In the genomic region with DNA sequence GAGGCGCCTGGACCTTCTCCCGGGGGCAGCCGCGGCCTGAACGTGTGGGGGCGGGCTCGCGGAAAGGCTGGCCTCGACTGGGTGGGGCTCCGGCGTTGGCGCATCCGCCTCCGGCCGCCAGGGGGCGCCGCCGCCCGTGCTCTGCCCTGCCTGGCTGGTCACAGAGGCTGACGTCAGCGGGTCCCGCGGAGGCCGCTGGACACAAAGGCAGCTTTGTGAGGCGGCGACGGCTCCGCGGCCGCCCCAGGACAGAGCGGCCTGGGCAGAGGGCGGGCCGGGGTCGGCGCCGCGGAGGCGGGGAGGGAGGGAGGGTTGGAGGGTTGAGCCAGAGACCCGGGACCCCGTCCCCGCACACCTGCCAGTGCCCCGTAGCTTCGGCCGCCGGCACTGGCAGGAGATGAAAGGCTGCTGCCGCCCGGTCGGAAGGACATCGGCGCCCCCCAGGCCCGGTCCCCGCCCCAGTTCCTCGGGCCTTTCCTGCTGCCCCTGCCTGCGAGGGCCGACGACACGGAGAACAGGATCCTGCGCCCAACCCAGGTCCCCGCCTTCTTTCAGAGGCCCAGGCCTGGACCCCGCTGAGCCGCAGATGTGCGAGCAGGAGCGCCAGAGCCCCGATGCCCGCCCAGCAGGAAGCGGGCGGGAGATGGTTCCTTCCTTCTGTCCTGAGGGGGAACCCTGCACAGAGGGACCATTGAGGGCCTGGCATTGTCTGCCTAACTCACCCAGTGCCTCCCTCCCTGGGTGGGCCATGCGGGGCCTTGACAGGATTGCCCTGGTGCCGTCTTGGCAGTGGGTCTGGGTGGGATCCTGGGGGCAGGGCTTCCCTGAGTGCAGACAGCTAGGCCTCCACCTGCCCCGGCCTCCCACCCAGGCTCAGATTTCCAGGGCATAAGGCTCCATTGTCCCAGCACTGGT, we compare ENCODE assay signal across 8 cellular contexts. TPM values are rescaled to one million over a fixed set of nuclear protein-coding genes. Genes with fewer than 3 reads are reported as not detected.
A peak's percentile ranks its signal among the peaks of the same experiment; 100 is the strongest.
DNase-seq lines count a peak whose midpoint lies in the region; ATAC-seq and FAIRE-seq lines count a peak whose summit lies in the region.

No MANE protein-coding gene starts in this region.

- H3K4me1 Mint-ChIP-seq in naive thymus-derived CD8-positive, alpha-beta T cell, result peaks cover 2 to 14% (median 10%) of the 10 kb centered on the region in 4 donors
- peaks cover 10 to 28% of the 10 kb centered on the region in 2 donors for H3K4me1 Mint-ChIP-seq in stimulated activated naive B cell treated with anti-CD40 and anti-IgM and Interleukin-4, amounts not matched to agents 10 μg/mL and 1 μg/mL and 100 μg/mL, for 72 hours

- FAIRE-seq in RCC 7860 (lab: Jason Lieb, UNC), result no peak

- peak overlapping the region in 8 of 10 donors; percentile 39 to 93 (median 87) for H3K27ac Mint-ChIP-seq in naive thymus-derived CD8-positive, alpha-beta T cell
- peak overlapping the region; percentile 96 for H3K27ac Mint-ChIP-seq in stimulated activated naive B cell treated with anti-CD40 and anti-IgM and Interleukin-4, amounts not matched to agents 10 μg/mL and 1 μg/mL and 100 μg/mL, for 72 hours

- no peaks in the 10 kb centered on the region for H3K9me3 Mint-ChIP-seq in naive thymus-derived CD8-positive, alpha-beta T cell
- no peaks in the 10 kb centered on the region for H3K9me3 Mint-ChIP-seq in stimulated activated naive B cell treated with anti-CD40 and anti-IgM and Interleukin-4, amounts not matched to agents 10 μg/mL and 1 μg/mL and 100 μg/mL, for 72 hours

- H3K36me3 Mint-ChIP-seq in naive thymus-derived CD8-positive, alpha-beta T cell, result peaks cover 0 to 27% (median 3%) of the 10 kb centered on the region in 3 donors
- peaks cover 22 to 32% of the 10 kb centered on the region in 2 donors for H3K36me3 Mint-ChIP-seq in stimulated activated naive B cell treated with anti-CD40 and anti-IgM and Interleukin-4, amounts not matched to agents 10 μg/mL and 1 μg/mL and 100 μg/mL, for 72 hours

- peak; percentile 89 for ATAC-seq in GM19438 (IDR thresholded peaks at IDR 0.05; ENCODE audit: low read depth, unreplicated experiment)
- ATAC-seq in naive thymus-derived CD8-positive, alpha-beta T cell, result peak; percentile 94 to 95
- peak; percentile 95 to 96 for ATAC-seq in stimulated activated naive B cell treated with anti-CD40 and anti-IgM and Interleukin-4, amounts not matched to agents 10 μg/mL and 1 μg/mL and 100 μg/mL, for 72 hours (replicated peaks)

- DNase-seq in COLO829 (ENCODE audit: low spot score), result peak; percentile 96
- peak; percentile 91 for DNase-seq in HT1080 (ENCODE audit: low read depth)
- DNase-seq in RCC 7860 (ENCODE audit: low spot score), result peak; percentile 74
- peak; percentile 59 to 78 for DNase-seq in activated T-helper 1 cell treated with anti-CD3 and anti-CD28 coated beads, Interleukin-2, amount 50 U/mL, for 16 hours (ENCODE audit: low read depth in 1 of 2, low spot score in 1 of 2)
- DNase-seq in fibroblast of gingiva (ENCODE audit: low read depth), result peak; percentile 88
- peak; percentile 65 to 87 (median 81) for DNase-seq in naive thymus-derived CD8-positive, alpha-beta T cell
- DNase-seq in stimulated activated naive B cell treated with anti-CD40 and anti-IgM and Interleukin-4, amounts not matched to agents 10 μg/mL and 1 μg/mL and 100 μg/mL, for 72 hours, result peak; percentile 86

- peak overlapping the region; percentile 61 to 85 (median 75) for H3K4me3 Mint-ChIP-seq in naive thymus-derived CD8-positive, alpha-beta T cell
- peak overlapping the region; percentile 78 to 90 for H3K4me3 Mint-ChIP-seq in stimulated activated naive B cell treated with anti-CD40 and anti-IgM and Interleukin-4, amounts not matched to agents 10 μg/mL and 1 μg/mL and 100 μg/mL, for 72 hours

- POLR2A ChIA-PET in naive thymus-derived CD8-positive, alpha-beta T cell (lab: Charles Lee), result interaction anchor here (0.7 to 2.9 kb wide), 9 partner anchors 10 to 77 kb away, joined by 3 to 23 read pairs (median 5); no protein-coding TSS in a partner anchor

- no peaks in the 10 kb centered on the region for H3K27me3 Mint-ChIP-seq in naive thymus-derived CD8-positive, alpha-beta T cell
- H3K27me3 Mint-ChIP-seq in stimulated activated naive B cell treated with anti-CD40 and anti-IgM and Interleukin-4, amounts not matched to agents 10 μg/mL and 1 μg/mL and 100 μg/mL, for 72 hours, result peaks cover 4 to 6% of the 10 kb centered on the region in 2 donors

RNA-seq across cellular contexts. Expression of gene SEMA3B, which starts 8.7 kb away (rescaled TPM):
- total RNA-seq in HT1080 (2014; rRNA removed; shearing (Covaris generic)), result 4.0 and 5.0 TPM in 2 replicates
- polyA plus RNA-seq in HT1080 (2015; cell fraction: cytosol; rRNA removed), result 9.0 TPM in 2 replicates
- polyA plus RNA-seq in HT1080 (2015; cell fraction: nucleus; rRNA removed), result 53.7 and 68.6 TPM in 2 replicates
- total RNA-seq in naive thymus-derived CD8-positive, alpha-beta T cell, result 1 to 10 TPM; 1.0 to 1.1 TPM
- polyA plus RNA-seq in naive thymus-derived CD8-positive, alpha-beta T cell, result under 1 TPM in 1 of 3 donors, not detected in 2; 0.09 TPM

RNA-seq across cellular contexts. Expression of gene LSMEM2, which starts 18.6 kb away (rescaled TPM):
- total RNA-seq in HT1080 (2014; rRNA removed; shearing (Covaris generic)), result not detected in 2 replicates
- polyA plus RNA-seq in HT1080 (2015; cell fraction: cytosol; rRNA removed), result not detected in 2 replicates
- not detected in 2 replicates for polyA plus RNA-seq in HT1080 (2015; cell fraction: nucleus; rRNA removed)
- not detected for total RNA-seq in naive thymus-derived CD8-positive, alpha-beta T cell
- under 1 TPM in 2 of 3 donors, not detected in 1; 0.15 to 0.21 TPM for polyA plus RNA-seq in naive thymus-derived CD8-positive, alpha-beta T cell

RNA-seq across cellular contexts. Expression of gene GNAI2, which starts 24.3 kb away (rescaled TPM):
- 304 and 403 TPM in 2 replicates for total RNA-seq in HT1080 (2014; rRNA removed; shearing (Covaris generic))
- polyA plus RNA-seq in HT1080 (2015; cell fraction: cytosol; rRNA removed), result 409 and 412 TPM in 2 replicates
- 212 and 215 TPM in 2 replicates for polyA plus RNA-seq in HT1080 (2015; cell fraction: nucleus; rRNA removed)
- total RNA-seq in naive thymus-derived CD8-positive, alpha-beta T cell, result 100 to 1,000 TPM; 253 to 258 TPM
- 100 to 1,000 TPM; 405 to 534 (median 417) TPM for polyA plus RNA-seq in naive thymus-derived CD8-positive, alpha-beta T cell

RNA-seq across cellular contexts. Expression of gene IFRD2, which starts 31.9 kb away (rescaled TPM):
- total RNA-seq in HT1080 (2014; rRNA removed; shearing (Covaris generic)), result 168 and 172 TPM in 2 replicates
- 98.4 and 121 TPM in 2 replicates for polyA plus RNA-seq in HT1080 (2015; cell fraction: cytosol; rRNA removed)
- 181 and 201 TPM in 2 replicates for polyA plus RNA-seq in HT1080 (2015; cell fraction: nucleus; rRNA removed)
- total RNA-seq in naive thymus-derived CD8-positive, alpha-beta T cell, result 10 to 100 TPM; 68.9 TPM
- polyA plus RNA-seq in naive thymus-derived CD8-positive, alpha-beta T cell, result 10 to 100 TPM; 59.4 to 69.7 (median 60.7) TPM

RNA-seq across cellular contexts. Expression of gene HYAL3, which starts 38.9 kb away (rescaled TPM):
- 10.4 and 11.6 TPM in 2 replicates for total RNA-seq in HT1080 (2014; rRNA removed; shearing (Covaris generic))
- 4.8 and 5.1 TPM in 2 replicates for polyA plus RNA-seq in HT1080 (2015; cell fraction: cytosol; rRNA removed)
- 7.2 and 11.6 TPM in 2 replicates for polyA plus RNA-seq in HT1080 (2015; cell fraction: nucleus; rRNA removed)
- 1 to 10 TPM; 3.2 to 4.7 TPM for total RNA-seq in naive thymus-derived CD8-positive, alpha-beta T cell
- 1 to 10 TPM; 2.5 to 3.8 (median 3.0) TPM for polyA plus RNA-seq in naive thymus-derived CD8-positive, alpha-beta T cell

Comparison
In these comparisons a context has a peak if more than half of its experiments do, and no peak if none do; other contexts are left out.
1. Peak in every context shown above with its lines: DNase-seq and ATAC-seq.